Comparison of ENCODE assay signal across 1 cellular context in genomic region chr4:10079951-10080873, GRCh38.
TF ChIP-seq lines count a peak whose summit lies in the region.

No MANE protein-coding gene starts in this region.

TF ChIP-seq in GM12878, 131 proteins besides CTCF, POLR2A, EP300 and RAD21:
- no peak for TF ChIP-seq CHD2 (IDR thresholded peaks at IDR 0.05; ENCODE audit: borderline replicate concordance, low read depth, low read length)
- TF ChIP-seq WRNIP1 (IDR thresholded peaks at IDR 0.05; ENCODE audit: borderline replicate concordance, low read depth, low read length), result no peak
- TF ChIP-seq ZBTB11 (CRISPR knock-in tag; IDR thresholded peaks at IDR 0.05), result no peak
- TF ChIP-seq PML (IDR thresholded peaks at IDR 0.05; ENCODE audit: low read length), result no peak
- no peak for TF ChIP-seq IRF4 (IDR thresholded peaks at IDR 0.05; ENCODE audit: low read depth, low read length)
- TF ChIP-seq JUND (IDR thresholded peaks at IDR 0.05; ENCODE audit: low read depth, low read length), result no peak
- no peak for TF ChIP-seq MAX (IDR thresholded peaks at IDR 0.05; ENCODE audit: low read depth, low read length)
- no peak for TF ChIP-seq NKRF (conservative IDR thresholded peaks at IDR 0.05)
- TF ChIP-seq SPI1 (IDR thresholded peaks at IDR 0.05; ENCODE audit: borderline replicate concordance, insufficient read depth, low read depth, low read length), result no peak
- TF ChIP-seq SRF (IDR thresholded peaks at IDR 0.05; ENCODE audit: low read depth in 2 of 2, low read length in 2 of 2), result no peak
- no peak for TF ChIP-seq E4F1 (IDR thresholded peaks at IDR 0.05; ENCODE audit: borderline replicate concordance, partially characterized antibody)
- TF ChIP-seq ZNF592 (IDR thresholded peaks at IDR 0.05), result no peak
- TF ChIP-seq NR2F1 (conservative IDR thresholded peaks at IDR 0.05), result no peak
- TF ChIP-seq IKZF2 (IDR thresholded peaks at IDR 0.05), result no peak
- TF ChIP-seq FOXK2 (IDR thresholded peaks at IDR 0.05), result no peak
- TF ChIP-seq ATF7 (IDR thresholded peaks at IDR 0.05; ENCODE audit: low read depth), result no peak
- TF ChIP-seq ZZZ3 (IDR thresholded peaks at IDR 0.05; ENCODE audit: control insufficient read depth, insufficient read length, low read depth), result no peak
- no peak for TF ChIP-seq JUNB (IDR thresholded peaks at IDR 0.05)
- no peak for TF ChIP-seq GABPA (IDR thresholded peaks at IDR 0.05; ENCODE audit: low read depth)
